In the genomic region with DNA sequence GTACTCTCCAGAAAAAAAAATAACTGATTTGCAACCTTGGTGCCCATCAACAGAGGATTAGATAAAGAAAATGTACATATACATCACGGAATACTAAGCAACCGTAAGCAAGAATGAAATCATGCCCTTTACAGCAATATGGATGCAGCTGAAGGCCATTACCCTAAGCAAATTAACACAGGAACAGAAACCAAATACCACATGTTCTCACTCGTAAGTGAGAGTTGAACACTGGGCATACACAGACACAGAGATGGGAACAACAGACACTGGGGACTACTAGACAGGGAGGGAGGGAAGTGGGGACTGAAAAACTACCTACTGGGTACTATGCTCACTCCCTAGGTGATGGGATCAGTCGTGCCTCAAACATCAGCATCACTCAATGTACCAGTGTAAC, we compare ENCODE assay signal across 15 cellular contexts. TPM values are rescaled to one million over a fixed set of nuclear protein-coding genes. Genes with fewer than 3 reads are reported as not detected.
DNase-seq lines count a peak whose midpoint lies in the region; ATAC-seq, FAIRE-seq and TF ChIP-seq lines count a peak whose summit lies in the region.
"Had no signal": no experiment of that assay in that cellular context is flagged by ENCODE, and none has a peak within 500 bp of the region (broad histone marks: within the 10 kb centered on the region; RNA-seq: fewer than 3 reads in every experiment).

No MANE protein-coding gene starts in this region.

- H3K36me3 Mint-ChIP-seq in osteocyte (ENCODE audit: unreplicated experiment), result no peaks in the 10 kb centered on the region
- H3K36me3 Mint-ChIP-seq: CD14-positive monocyte; CD8-positive, alpha-beta T cell had no signal

- in situ Hi-C loops in HepG2 (cut with HindIII; ENCODE audit: extremely low pct_ligation_motif_present, low pct_unique_long_range_greater_than_20kb), result no loop called here
- in situ Hi-C loops in GM12878 (cut with MboI), result no loop called here

- CTCF ChIA-PET in HepG2 (lab: Yijun Ruan, JAX; ENCODE audit: low intra/inter-chr PET ratio, low total read pairs) (no interaction called here), GM12878 (lab: Yijun Ruan, JAX) (interaction anchor here (0.6 to 0.8 kb wide), 2 partner anchors 70 to 173 kb away, joined by 3 read pairs; no protein-coding TSS in a partner anchor)

- no peaks in the 10 kb centered on the region for H3K79me2 ChIP-seq in HepG2 (ENCODE audit: insufficient read depth, low read length)
- no peaks in the 10 kb centered on the region for H3K79me2 ChIP-seq in GM12878 (ENCODE audit: control insufficient read depth, insufficient read depth, low read length)

- H3K4me1 ChIP-seq in HepG2 (ENCODE audit: insufficient read depth, low read length), result peaks cover 56% of the 10 kb centered on the region
- H3K4me1 ChIP-seq in right lobe of liver, result no peaks in the 10 kb centered on the region
- no peaks in the 10 kb centered on the region for H3K4me1 ChIP-seq in GM12878 (ENCODE audit: control insufficient read depth, insufficient read depth, low read length)

- POLR2A ChIA-PET in HepG2 (lab: Yijun Ruan, JAX) (no interaction called here), GM12878 (lab: Charles Lee) (no interaction called here)

- H3K4me3 ChIP-seq in HepG2 (replicated peaks in 1 of 3; ENCODE audit: insufficient read depth in 1 of 3, low read depth in 2 of 3, low read length in 3 of 3) (no peak overlapping the region), right lobe of liver (no peak overlapping the region), GM12878 (no peak overlapping the region)

- H3K27ac ChIP-seq in HepG2 (ENCODE audit: extremely low read length, insufficient read depth, low read length) (no peak overlapping the region), right lobe of liver (no peak overlapping the region), GM12878 (ENCODE audit: control insufficient read depth, insufficient read depth) (no peak overlapping the region)

- peaks cover 27% of the 10 kb centered on the region for H3K4me1 Mint-ChIP-seq in osteocyte (ENCODE audit: unreplicated experiment)
- H3K4me1 Mint-ChIP-seq: CD14-positive monocyte had no signal

- peak overlapping the region; percentile 75 for H3K27ac Mint-ChIP-seq in osteocyte (ENCODE audit: unreplicated experiment)
- H3K27ac Mint-ChIP-seq: CD14-positive monocyte; CD8-positive, alpha-beta T cell had no signal

- H2AFZ ChIP-seq in HepG2 (ENCODE audit: low read length) (no peak overlapping the region), GM12878 (ENCODE audit: control insufficient read depth, low read depth, low read length) (no peak overlapping the region)

- no peak overlapping the region for H3K4me3 Mint-ChIP-seq in osteocyte (ENCODE audit: unreplicated experiment)
- H3K4me3 Mint-ChIP-seq: CD14-positive monocyte; CD8-positive, alpha-beta T cell had no signal

- no peaks in the 10 kb centered on the region for H3K9me3 Mint-ChIP-seq in osteocyte (ENCODE audit: unreplicated experiment)

- BruUV-seq in HepG2 (replicated peaks; lab: Mats Ljungman, UMichigan) (no TSS peak), GM12878 (replicated peaks; lab: Mats Ljungman, UMichigan) (no TSS peak)

- H3K36me3 ChIP-seq in HepG2 (replicated peaks in 1 of 2; ENCODE audit: control insufficient read depth in 1 of 2, insufficient read depth in 2 of 2, low read length in 2 of 2) (no peaks in the 10 kb centered on the region), right lobe of liver (no peaks in the 10 kb centered on the region), GM12878 (ENCODE audit: control insufficient read depth in 2 of 2, insufficient read depth in 2 of 2, low read length in 1 of 2) (no peaks in the 10 kb centered on the region)

- SMC1A ChIA-PET in GM12878 (lab: Charles Lee; ENCODE audit: uncharacterized antibody, unreplicated experiment), result interaction anchor here (0.7 to 2.1 kb wide), 5 partner anchors 14 to 58 kb away, joined by 3 to 5 read pairs (median 3); no protein-coding TSS in a partner anchor

- H4K20me1 ChIP-seq in HepG2 (ENCODE audit: insufficient read depth, low read length) (no peaks in the 10 kb centered on the region), GM12878 (ENCODE audit: control insufficient read depth, insufficient read depth) (no peaks in the 10 kb centered on the region)

- H3K27me3 ChIP-seq in HepG2 (ENCODE audit: control insufficient read depth in 1 of 2, insufficient read depth in 2 of 2, low read length in 2 of 2), result no peaks in the 10 kb centered on the region
- no peaks in the 10 kb centered on the region for H3K27me3 ChIP-seq in right lobe of liver
- H3K27me3 ChIP-seq in GM12878 (replicated peaks in 1 of 2; ENCODE audit: control insufficient read depth in 2 of 2, insufficient read depth in 2 of 2, low read length in 1 of 2), result no peaks in the 10 kb centered on the region

- H3K4me2 ChIP-seq in HepG2 (ENCODE audit: low read depth, low read length), result no peak overlapping the region
- no peak overlapping the region for H3K4me2 ChIP-seq in GM12878 (ENCODE audit: control insufficient read depth, insufficient read depth)

- no peaks in the 10 kb centered on the region for H3K9me3 ChIP-seq in HepG2 (ENCODE audit: low read length)
- no peaks in the 10 kb centered on the region for H3K9me3 ChIP-seq in right lobe of liver
- H3K9me3 ChIP-seq in GM12878 (replicated peaks; ENCODE audit: control insufficient read depth, insufficient read depth, low read length), result no peaks in the 10 kb centered on the region

- FAIRE-seq in HepG2 (lab: Jason Lieb, UNC) (no peak), GM12878 (lab: Jason Lieb, UNC) (no peak)
- FAIRE-seq: A204.1, H1 had no signal

- no peak for TF ChIP-seq RAD21 in HepG2 (CRISPR knock-in tag; IDR thresholded peaks at IDR 0.05)
- no peak for TF ChIP-seq RAD21 in GM12878 (IDR thresholded peaks at IDR 0.05; ENCODE audit: insufficient read depth, low read depth, low read length)

- H3K9ac ChIP-seq in HepG2 (ENCODE audit: insufficient read depth, low read depth, low read length), result no peak overlapping the region
- no peak overlapping the region for H3K9ac ChIP-seq in GM12878 (ENCODE audit: control insufficient read depth, insufficient read depth, low read length)

- no peak for TF ChIP-seq EP300 in HepG2 (IDR thresholded peaks at IDR 0.05; ENCODE audit: low read depth in 2 of 2, low read length in 2 of 2)
- no peak for TF ChIP-seq EP300 in HepG2 (CRISPR knock-in tag; IDR thresholded peaks at IDR 0.05; ENCODE audit: borderline replicate concordance)
- no peak for TF ChIP-seq EP300 in GM12878 (IDR thresholded peaks at IDR 0.05; ENCODE audit: borderline replicate concordance in 1 of 2, control insufficient read depth in 1 of 2, low read depth in 2 of 2, low read length in 2 of 2)

- no peak for DNase-seq in HepG2 (ENCODE audit: low spot score)
- DNase-seq in right lobe of liver, result no peak
- no peak for DNase-seq in GM12878 (ENCODE audit: low read depth, low spot score)
- DNase-seq in osteocyte (ENCODE audit: extremely low spot score, unreplicated experiment), result no peak
- no peak for DNase-seq in DMS 273 treated with DMSO at 0.1 percent for 48 hours (lab: John Stamatoyannopoulos, UW)
- no peak for DNase-seq in UCSD-AML1 (lab: John Stamatoyannopoulos, UW; ENCODE audit: unreplicated experiment)
- DNase-seq in middle frontal gyrus (ENCODE audit: extremely low spot score, low spot score), result no peak
- DNase-seq: CD8-positive, alpha-beta T cell; COR-L47; DMS53; GF-D8 had no signal

- RAD21 ChIA-PET in GM12878 (lab: Charles Lee; ENCODE audit: unreplicated experiment), result interaction anchor here (0.6 kb wide), 1 partner anchor 87 kb away, joined by 3 read pairs; no protein-coding TSS in a partner anchor

- no peaks in the 10 kb centered on the region for H3K27me3 Mint-ChIP-seq in osteocyte (ENCODE audit: unreplicated experiment)

- TF ChIP-seq POLR2A in HepG2 (IDR thresholded peaks at IDR 0.05; ENCODE audit: insufficient read depth in 1 of 2, low read depth in 2 of 2, low read length in 2 of 2) (no peak), right lobe of liver (IDR thresholded peaks at IDR 0.05) (no peak), GM12878 (IDR thresholded peaks at IDR 0.05; ENCODE audit: low read depth, low read length) (no peak)

- intact Hi-C loops in HepG2 (cut with micrococcal nuclease; ENCODE audit: unreplicated experiment), result no loop called here
- intact Hi-C loops in right lobe of liver (cut with DNase I), result no loop called here
- intact Hi-C loops in GM12878 (cut with micrococcal nuclease; ENCODE audit: unreplicated experiment), result no loop called here

- TF ChIP-seq CTCF in HepG2 (CRISPR knock-in tag; IDR thresholded peaks at IDR 0.05) (no peak), right lobe of liver (IDR thresholded peaks at IDR 0.05) (no peak), GM12878 (IDR thresholded peaks at IDR 0.05 in 2 of 3, conservative IDR thresholded peaks at IDR 0.05 in 1 of 3; ENCODE audit: control insufficient read depth in 2 of 3, extremely low read depth in 1 of 3, insufficient read depth in 1 of 3, low read depth in 3 of 3, low read length in 3 of 3) (no peak), osteocyte (IDR thresholded peaks at IDR 0.05) (no peak)

- ATAC-seq in HepG2, result no peak
- no peak for ATAC-seq in right lobe of liver
- peak; percentile 89 for ATAC-seq in GM12878
- ATAC-seq: CD8-positive, alpha-beta T cell; HCT116 had no signal

- WGBS in HepG2 (ENCODE audit: low lambda C conversion rate), result 73% methylated on average over 4 of the region's 4 CpGs
- WGBS in right lobe of liver (ENCODE audit: insufficient coverage, low coverage, low lambda C conversion rate, missing lambda C conversion rate), result 72% methylated on average over 3 of the region's 4 CpGs
- 4% methylated on average over 4 of the region's 4 CpGs for WGBS in GM12878 (ENCODE audit: insufficient coverage, insufficient replicate concordance, low lambda C conversion rate, missing lambda C conversion rate)

RNA-seq across cellular contexts. Expression of a gene that starts 32.8 kb away (rescaled TPM):
- 7.9 and 8.8 TPM in 2 replicates for total RNA-seq in HepG2 (2016; rRNA removed; fragmentation: Illumina TruSeq; extraction: Trizol)
- 1.9 TPM in 2 replicates for total RNA-seq in HepG2 (2016; cell fraction: cytosol; rRNA removed; fragmentation: Illumina TruSeq; extraction: Trizol; ENCODE audit: low read depth)
- 6.6 and 7.6 TPM in 2 replicates for total RNA-seq in HepG2 (2016; cell fraction: insoluble cytoplasmic fraction; rRNA removed; fragmentation: Illumina TruSeq; extraction: Trizol)
- total RNA-seq in HepG2 (2016; cell fraction: membrane; rRNA removed; fragmentation: Illumina TruSeq; extraction: Trizol), result 3.4 and 4.3 TPM in 2 replicates
- total RNA-seq in HepG2 (2016; cell fraction: nucleus; rRNA removed; fragmentation: Illumina TruSeq; extraction: Trizol), result 6.9 and 9.0 TPM in 2 replicates
- polyA plus RNA-seq in HepG2 (2011; rRNA removed), result 35.7 and 53.1 TPM in 2 replicates
- 24.4 and 25.6 TPM in 2 replicates for polyA plus RNA-seq in HepG2 (2011; cell fraction: cytosol; rRNA removed)
- 50.2 and 52.1 TPM in 2 replicates for polyA plus RNA-seq in HepG2 (2011; cell fraction: nucleus; rRNA removed)
- 29.4 and 36.2 TPM in 2 replicates for polyA plus RNA-seq in HepG2 (2012)
- polyA plus RNA-seq in HepG2 (2016; cell fraction: cytosol; fragmentation: Illumina TruSeq; extraction: Trizol; ENCODE audit: low read depth), result 0.93 and 1.5 TPM in 2 replicates
- polyA plus RNA-seq in HepG2 (2016; cell fraction: insoluble cytoplasmic fraction; fragmentation: Illumina TruSeq; extraction: Trizol; ENCODE audit: low read depth), result 11.5 and 12.1 TPM in 2 replicates
- polyA plus RNA-seq in HepG2 (2016; cell fraction: membrane; fragmentation: Illumina TruSeq; extraction: Trizol; ENCODE audit: low read depth), result 2.0 and 2.6 TPM in 2 replicates
- 17.9 and 19.7 TPM in 2 replicates for polyA plus RNA-seq in HepG2 (2016; cell fraction: nucleus; fragmentation: Illumina TruSeq; extraction: Trizol; ENCODE audit: insufficient read depth, low read depth)
- polyA minus RNA-seq in HepG2 (2011; rRNA and poly(A)+ RNA removed; ENCODE audit: low replicate concordance), result 15.5 and 33.6 TPM in 2 replicates
- polyA minus RNA-seq in HepG2 (2011; cell fraction: cytosol; rRNA and poly(A)+ RNA removed), result 26.6 and 28.9 TPM in 2 replicates
- 42.9 and 47.0 TPM in 2 replicates for polyA minus RNA-seq in HepG2 (2011; cell fraction: nucleus; rRNA and poly(A)+ RNA removed)
- 1 to 10 TPM; 2.1 to 7.4 (median 6.1) TPM for total RNA-seq in right lobe of liver
- total RNA-seq in GM12878 (2013; cell fraction: nucleolus; rRNA removed), result 1.9 and 2.3 TPM in 2 replicates
- total RNA-seq in GM12878 (2014; rRNA removed), result not detected in 2 replicates
- total RNA-seq in GM12878 (2014; rRNA removed; fragmentation: Illumina TruSeq; extraction: Trizol), result not detected in 2 replicates
- total RNA-seq in GM12878 (2021), result 0.15 TPM in 1 of 2 replicates, not detected in the other
- polyA plus RNA-seq in GM12878 (2011; ENCODE audit: low read depth), result not detected
- polyA plus RNA-seq in GM12878 (2011; rRNA removed), result 2.0 and 3.0 TPM in 2 replicates
- polyA plus RNA-seq in GM12878 (2011; cell fraction: cytosol; rRNA removed), result 1.2 and 1.3 TPM in 2 replicates
- 0.67 and 1.2 TPM in 2 replicates for polyA plus RNA-seq in GM12878 (2011; cell fraction: nucleus; rRNA removed)
- polyA plus RNA-seq in GM12878 (2012), result 0.10 TPM in 1 of 2 replicates, not detected in the other
- not detected in 2 replicates for polyA plus RNA-seq in GM12878 (2014; fragmentation: Illumina TruSeq; extraction: Trizol)
- not detected for polyA plus RNA-seq in GM12878 (2014; fragmentation: Nextera tagmentation; extraction: Ambion mirVana)
- polyA plus RNA-seq in GM12878 (2014; rRNA removed), result not detected in 2 replicates
- under 1 TPM in 1 of 2 experiments, not detected in 1; 0.10 TPM for polyA plus RNA-seq in GM12878 (2016; fragmentation: Nextera tagmentation; extraction: Ambion mirVana)
- polyA minus RNA-seq in GM12878 (2011; rRNA and poly(A)+ RNA removed), result 2.0 and 2.1 TPM in 2 replicates
- 1.0 and 2.1 TPM in 2 replicates for polyA minus RNA-seq in GM12878 (2011; cell fraction: cytosol; rRNA and poly(A)+ RNA removed)
- polyA minus RNA-seq in GM12878 (2011; cell fraction: nucleus; rRNA and poly(A)+ RNA removed), result 0.73 and 1.2 TPM in 2 replicates
- total RNA-seq in osteocyte, result 71.8 and 83.6 TPM in 2 replicates
- total RNA-seq: CD8-positive, alpha-beta T cell had no signal
- polyA plus RNA-seq: CD14-positive monocyte had no signal
